In the genomic region with DNA sequence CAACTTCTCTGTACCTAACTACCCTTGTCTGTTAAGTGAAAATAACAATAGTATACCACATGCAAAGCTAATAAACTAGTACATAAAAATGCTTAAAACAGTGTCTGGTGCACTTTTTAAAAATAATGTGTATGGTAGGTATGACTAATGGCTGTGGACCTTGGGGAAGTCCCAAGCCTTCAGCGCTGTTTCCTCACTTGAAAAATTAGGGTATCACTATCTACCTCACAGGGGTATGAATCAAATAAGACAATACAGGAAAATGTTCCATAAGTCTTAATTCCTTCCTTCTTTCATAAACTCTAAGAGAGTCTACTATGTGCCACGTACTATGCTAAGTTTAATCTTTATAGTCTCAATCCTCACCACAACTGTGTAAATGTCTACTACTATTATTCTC, we compare ENCODE assay signal across 1 cellular context.
TF ChIP-seq lines count a peak whose summit lies in the region.

No MANE protein-coding gene starts in this region.

TF ChIP-seq in endothelial cell of umbilical vein, 7 proteins besides CTCF, POLR2A, EP300 and RAD21:
- no peak for TF ChIP-seq GATA2 (IDR thresholded peaks at IDR 0.05; ENCODE audit: insufficient read depth, insufficient read length, low read depth, low read length)
- peak; percentile 28 for TF ChIP-seq POLR2AphosphoS5 (IDR thresholded peaks at IDR 0.05; ENCODE audit: insufficient read depth, low read depth, low read length)
- TF ChIP-seq FOS (IDR thresholded peaks at IDR 0.05; ENCODE audit: borderline replicate concordance, insufficient read depth, low read length) = peak; percentile 47
- TF ChIP-seq, protein P1, sequence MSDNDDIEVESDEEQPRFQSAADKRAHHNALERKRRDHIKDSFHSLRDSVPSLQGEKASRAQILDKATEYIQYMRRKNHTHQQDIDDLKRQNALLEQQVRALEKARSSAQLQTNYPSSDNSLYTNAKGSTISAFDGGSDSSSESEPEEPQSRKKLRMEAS (IDR thresholded peaks at IDR 0.05; ENCODE audit: insufficient read depth, insufficient read length) = no peak
- TF ChIP-seq MYC (IDR thresholded peaks at IDR 0.05; ENCODE audit: low read depth, low read length) = no peak
- no peak for TF ChIP-seq EZH2 (IDR thresholded peaks at IDR 0.05; ENCODE audit: borderline replicate concordance, low read depth, low read length, severe bottlenecking)
- TF ChIP-seq JUN (IDR thresholded peaks at IDR 0.05; ENCODE audit: borderline replicate concordance, insufficient read depth, insufficient read length, low read depth) = peak; percentile 43
TF ChIP-seq in endothelial cell of umbilical vein: peak in this region for 3.
